In genomic region chr5:138352722-138353549, GRCh38 we compare ENCODE assay signal across 8 cellular contexts. TPM values are rescaled to one million over a fixed set of nuclear protein-coding genes. Genes with fewer than 3 reads are reported as not detected.
DNase-seq lines count a peak whose midpoint lies in the region; ATAC-seq and TF ChIP-seq lines count a peak whose summit lies in the region.

No MANE protein-coding gene starts in this region.

- peak overlapping the region; percentile 78 for H3K4me3 ChIP-seq in Caco-2 (ENCODE audit: low read depth, low read length)
- H3K4me3 ChIP-seq in adipocyte (ENCODE audit: low read length): peak overlapping the region; percentile 83
- peak overlapping the region; percentile 91 for H3K4me3 ChIP-seq in rectal smooth muscle tissue (ENCODE audit: low read length)
- H3K4me3 ChIP-seq in aorta (ENCODE audit: low read length in 2 of 2): peak overlapping the region; percentile 66 to 94

- POLR2A ChIA-PET in Caco-2 (lab: Charles Lee): interaction anchor here (0.8 to 2.7 kb wide), 7 partner anchors 13 to 190 kb away, joined by 3 to 34 read pairs (median 5); partner anchors contain the start of genes CDC23, CDC25C, ETF1 and FAM53C

- H3K27me3 ChIP-seq in Caco-2 (replicated peaks; ENCODE audit: control insufficient read depth, insufficient read depth, low read length): no peaks in the 10 kb centered on the region
- H3K27me3 ChIP-seq in adipocyte (replicated peaks; ENCODE audit: control insufficient read depth, insufficient read depth, low read length): no peaks in the 10 kb centered on the region
- no peaks in the 10 kb centered on the region for H3K27me3 ChIP-seq in rectal smooth muscle tissue (ENCODE audit: control insufficient read depth, insufficient read depth, low read length)
- no peaks in the 10 kb centered on the region for H3K27me3 ChIP-seq in aorta (ENCODE audit: control insufficient read depth in 1 of 2, insufficient read depth in 2 of 2, low read length in 1 of 2)

- H3K9me3 ChIP-seq in Caco-2 (no peaks in the 10 kb centered on the region), adipocyte (ENCODE audit: control insufficient read depth, low read length) (no peaks in the 10 kb centered on the region), aorta (ENCODE audit: control insufficient read depth, low read length) (no peaks in the 10 kb centered on the region)

- intact Hi-C loops in Caco-2 (cut with micrococcal nuclease; ENCODE audit: unreplicated experiment) (no loop called here), left ventricle myocardium superior (cut with micrococcal nuclease) (no loop called here), aorta (cut with DNase I) (no loop called here)

- H3K9ac ChIP-seq in adipocyte (ENCODE audit: low read length): peak overlapping the region; percentile 96
- peak overlapping the region; percentile 74 for H3K9ac ChIP-seq in rectal smooth muscle tissue (ENCODE audit: low read length)

- CTCF ChIA-PET in Caco-2 (lab: Charles Lee): interaction anchor here (0.5 to 3.1 kb wide), 30 partner anchors 10 to 318 kb away, joined by 3 to 54 read pairs (median 4); partner anchors contain the start of genes CDC23, CDC25C, EGR1 and FAM53C

- H3K4me1 ChIP-seq in Caco-2: peaks cover 12% of the 10 kb centered on the region; the same call in 1 of the 2 replicates
- H3K4me1 ChIP-seq in adipocyte (ENCODE audit: control insufficient read depth, insufficient read depth, low read length): peaks cover 57% of the 10 kb centered on the region
- H3K4me1 ChIP-seq in rectal smooth muscle tissue (ENCODE audit: control insufficient read depth, insufficient read depth, low read length): peaks cover 13% of the 10 kb centered on the region
- peaks cover 2 to 6% of the 10 kb centered on the region in 2 donors for H3K4me1 ChIP-seq in aorta (ENCODE audit: control insufficient read depth in 1 of 2, insufficient read depth in 2 of 2, low read length in 2 of 2)

- DNase-seq in Caco-2: peak; percentile 68 to 71
- peak; percentile 35 for DNase-seq in HPDE6-E6E7 (ENCODE audit: extremely low spot score)
- DNase-seq in SW 1271 (lab: John Stamatoyannopoulos, UW): peak; percentile 37 to 52
- DNase-seq in adipocyte (ENCODE audit: low read depth): peak; percentile 72
- peak; percentile 77 for DNase-seq in left ventricle myocardium superior
- peak; percentile 77 to 88 for DNase-seq in aorta

- H3K4me3 Mint-ChIP-seq in Caco-2 (ENCODE audit: unreplicated experiment): peak overlapping the region; percentile 91

- peak in 1 of 2 experiments; percentile 38 for TF ChIP-seq CTCF in Caco-2 (IDR thresholded peaks at IDR 0.05; ENCODE audit: insufficient read depth in 1 of 2, low read depth in 1 of 2, low read length in 1 of 2, severe bottlenecking in 1 of 2, unreplicated experiment in 1 of 2)

- ATAC-seq in GM19463 (IDR thresholded peaks at IDR 0.05; ENCODE audit: unreplicated experiment): peak; percentile 39
- peak; percentile 60 for ATAC-seq in left ventricle myocardium superior
- ATAC-seq in aorta (ENCODE audit: low FRiP score): peak; percentile 73

- peak overlapping the region; percentile 91 for H3K27ac ChIP-seq in rectal smooth muscle tissue (ENCODE audit: low read depth, low read length)
- peak overlapping the region; percentile 66 to 81 for H3K27ac ChIP-seq in aorta (ENCODE audit: low read depth in 1 of 2, low read length in 2 of 2)

- peaks cover 17% of the 10 kb centered on the region for H3K4me1 Mint-ChIP-seq in Caco-2 (ENCODE audit: low read depth, unreplicated experiment)

- no TSS peak for BruUV-seq in Caco-2 (replicated peaks; lab: Mats Ljungman, UMichigan)

- peak overlapping the region; percentile 92 for H3K27ac Mint-ChIP-seq in Caco-2 (ENCODE audit: unreplicated experiment)

- H3K36me3 Mint-ChIP-seq in Caco-2 (ENCODE audit: insufficient read depth, unreplicated experiment): peaks cover 23% of the 10 kb centered on the region

- no peaks in the 10 kb centered on the region for H3K9me3 Mint-ChIP-seq in Caco-2 (ENCODE audit: unreplicated experiment)

- 0% methylated on average over 50 to 88 of the region's 88 CpGs for WGBS in aorta, 2 donors

- H3K36me3 ChIP-seq in Caco-2 (ENCODE audit: control insufficient read depth, insufficient read depth, low read length) (no peaks in the 10 kb centered on the region; the same call in 1 of the 2 replicates), adipocyte (ENCODE audit: control insufficient read depth, insufficient read depth, low read length, severe bottlenecking) (peaks cover 13% of the 10 kb centered on the region), rectal smooth muscle tissue (ENCODE audit: control insufficient read depth, insufficient read depth, low read length) (peaks cover 3% of the 10 kb centered on the region), aorta (ENCODE audit: control insufficient read depth in 1 of 2, insufficient read depth in 2 of 2, low read length in 1 of 2) (no peaks in the 10 kb centered on the region)

- no peaks in the 10 kb centered on the region for H3K27me3 Mint-ChIP-seq in Caco-2 (ENCODE audit: insufficient read depth, unreplicated experiment)

RNA-seq across cellular contexts. Expression of gene KDM3B, which starts 0.5 kb away (rescaled TPM):
- total RNA-seq in Caco-2 (2022) (71.8 and 77.9 TPM in 2 replicates), left ventricle myocardium superior (40.8 TPM), aorta (10 to 100 TPM; 55.9 to 66.0 TPM)
- 10 to 100 TPM; 17.4 to 27.2 TPM for polyA plus RNA-seq in aorta

RNA-seq across cellular contexts. Expression of gene FAM53C, which starts 14.9 kb away (rescaled TPM):
- total RNA-seq in Caco-2 (2022) (32.6 and 33.3 TPM in 2 replicates), left ventricle myocardium superior (32.3 TPM), aorta (10 to 100 TPM; 25.8 to 26.7 TPM)
- polyA plus RNA-seq in aorta: 10 to 100 TPM in 1 of 2 donors, 1 to 10 TPM in 1; 9.9 to 14.7 TPM

RNA-seq across cellular contexts. Expression of gene CDC25C, which starts 21.3 kb away (rescaled TPM):
- total RNA-seq in Caco-2 (2022) (22.7 and 22.9 TPM in 2 replicates), left ventricle myocardium superior (not detected), aorta (not detected)
- polyA plus RNA-seq in aorta: under 1 TPM in 1 of 2 donors, not detected in 1; 0.38 TPM

Comparison
In these comparisons a context has a peak if more than half of its experiments do, and no peak if none do; other contexts are left out.
1. Peak in every context shown above with its lines: DNase-seq, ATAC-seq, H3K4me3 ChIP-seq and H3K27ac ChIP-seq.
2. RNA of gene CDC25C, which starts 21.3 kb away (total RNA-seq): 22.7 to 22.9 TPM in Caco-2; not detected in aorta and not detected in left ventricle myocardium superior (single experiment); every median in the first group is over 10 times any median in the second.